ENCODE assay signal across 9 cellular contexts in genomic region chr5:102561894-102562760, GRCh38.
DNase-seq lines count a peak whose midpoint lies in the region; ATAC-seq, FAIRE-seq and TF ChIP-seq lines count a peak whose summit lies in the region.
"Had no signal": no experiment of that assay in that cellular context is flagged by ENCODE, and none has a peak within 500 bp of the region (broad histone marks: within the 10 kb centered on the region; RNA-seq: fewer than 3 reads in every experiment).

No MANE protein-coding gene starts in this region.

- peak; percentile 20 for FAIRE-seq in astrocyte (lab: Jason Lieb, UNC)
- FAIRE-seq: TTC549 had no signal

- DNase-seq in Daoy (ENCODE audit: low read depth) (peak; percentile 10), GM20000 (ENCODE audit: low spot score) (peak; percentile 23), Karpas-422 (peak; percentile 74), astrocyte (ENCODE audit: low read depth) (no peak), lower lobe of right lung (peak; percentile 46), cerebellum (ENCODE audit: low spot score) (no peak), activated gamma-delta T cell (lab: John Stamatoyannopoulos, UW) (no peak)

- H4K20me1 ChIP-seq in Karpas-422 (ENCODE audit: insufficient read depth, low read depth, low read length) (no peaks in the 10 kb centered on the region), astrocyte (ENCODE audit: insufficient read depth, low read length) (no peaks in the 10 kb centered on the region)

- H3K4me3 Mint-ChIP-seq in astrocyte (ENCODE audit: unreplicated experiment) = no peak overlapping the region

- H3K36me3 ChIP-seq in Karpas-422 (ENCODE audit: insufficient read depth, low read length) = no peaks in the 10 kb centered on the region
- no peaks in the 10 kb centered on the region for H3K36me3 ChIP-seq in astrocyte (ENCODE audit: insufficient read depth, low read length)
- no peaks in the 10 kb centered on the region for H3K36me3 ChIP-seq in lower lobe of right lung

- H3K9me2 ChIP-seq in Karpas-422 (replicated peaks; ENCODE audit: insufficient read depth, low read length) = no peaks in the 10 kb centered on the region

- no peaks in the 10 kb centered on the region for H3K27me3 ChIP-seq in Karpas-422 (ENCODE audit: low read length)
- no peaks in the 10 kb centered on the region for H3K27me3 ChIP-seq in astrocyte (ENCODE audit: insufficient read depth, low read length)
- H3K27me3 ChIP-seq in lower lobe of right lung (ENCODE audit: low read depth) = no peaks in the 10 kb centered on the region

- intact Hi-C loops in lower lobe of right lung (cut with DNase I) = no loop called here

- no peaks in the 10 kb centered on the region for H3K27me3 Mint-ChIP-seq in astrocyte (ENCODE audit: low read depth, unreplicated experiment)

- ATAC-seq in lower lobe of right lung (no peak), GM18868 (IDR thresholded peaks at IDR 0.05; ENCODE audit: unreplicated experiment) (no peak)

- no peaks in the 10 kb centered on the region for H3K9me3 Mint-ChIP-seq in astrocyte (ENCODE audit: unreplicated experiment)

- H3K79me2 ChIP-seq in Karpas-422 (ENCODE audit: low read length) = no peaks in the 10 kb centered on the region
- no peaks in the 10 kb centered on the region for H3K79me2 ChIP-seq in astrocyte (ENCODE audit: insufficient read depth, low read length)

- H3K4me3 ChIP-seq in Karpas-422 (ENCODE audit: low read length) (no peak overlapping the region), astrocyte (ENCODE audit: insufficient read depth, low read depth, low read length) (no peak overlapping the region), lower lobe of right lung (no peak overlapping the region)

- H3K4me2 ChIP-seq in Karpas-422 (ENCODE audit: low read depth, low read length, poor library complexity, severe bottlenecking) = no peak overlapping the region
- H3K4me2 ChIP-seq in astrocyte (ENCODE audit: low read length) = no peak overlapping the region

- no peak overlapping the region for H3K27ac Mint-ChIP-seq in astrocyte (ENCODE audit: unreplicated experiment)

- no peaks in the 10 kb centered on the region for H3K36me3 Mint-ChIP-seq in astrocyte (ENCODE audit: low read depth, unreplicated experiment)

- no peak overlapping the region for H2AFZ ChIP-seq in Karpas-422 (ENCODE audit: low read length)
- H2AFZ ChIP-seq in astrocyte (ENCODE audit: low read depth, low read length) = no peak overlapping the region

- H3K27ac ChIP-seq in Karpas-422 (ENCODE audit: low read length) = no peak overlapping the region
- H3K27ac ChIP-seq in astrocyte (ENCODE audit: low read depth, low read length) = no peak overlapping the region
- no peak overlapping the region for H3K27ac ChIP-seq in lower lobe of right lung

- peak; percentile 71 for TF ChIP-seq CTCF in GM20000 (IDR thresholded peaks at IDR 0.05; ENCODE audit: extremely low read depth, missing control alignments)
- peak; percentile 48 for TF ChIP-seq CTCF in astrocyte (IDR thresholded peaks at IDR 0.05; ENCODE audit: insufficient read depth, low read depth, low read length)
- peak; percentile 52 for TF ChIP-seq CTCF in lower lobe of right lung (IDR thresholded peaks at IDR 0.05)

- H3K9me3 ChIP-seq in Karpas-422 (ENCODE audit: low read length) (no peaks in the 10 kb centered on the region), astrocyte (ENCODE audit: insufficient read depth, low read depth, low read length) (no peaks in the 10 kb centered on the region), lower lobe of right lung (no peaks in the 10 kb centered on the region)

- H3K9ac ChIP-seq in Karpas-422 (ENCODE audit: low read length) = no peak overlapping the region
- H3K9ac ChIP-seq in astrocyte (ENCODE audit: low read length) = no peak overlapping the region

- no peaks in the 10 kb centered on the region for H3K4me1 Mint-ChIP-seq in astrocyte (ENCODE audit: low read depth, unreplicated experiment)

- no peaks in the 10 kb centered on the region for H3K4me1 ChIP-seq in Karpas-422 (ENCODE audit: low read length)
- H3K4me1 ChIP-seq in astrocyte (ENCODE audit: insufficient read depth, low read length) = no peaks in the 10 kb centered on the region
- no peaks in the 10 kb centered on the region for H3K4me1 ChIP-seq in lower lobe of right lung

Comparison
In these comparisons a context has a peak if more than half of its experiments do, and no peak if none do; other contexts are left out.
1. DNase-seq: peak in Daoy (single experiment), GM20000 (single experiment), Karpas-422 (single experiment) and lower lobe of right lung (single experiment); none in astrocyte (single experiment), cerebellum (single experiment) and activated gamma-delta T cell (single experiment).
2. Peak in every context shown above with its lines, with median percentiles within 50 percentile points of each other: CTCF ChIP-seq.